ENCODE assay signal across 20 cellular contexts in the genomic region with DNA sequence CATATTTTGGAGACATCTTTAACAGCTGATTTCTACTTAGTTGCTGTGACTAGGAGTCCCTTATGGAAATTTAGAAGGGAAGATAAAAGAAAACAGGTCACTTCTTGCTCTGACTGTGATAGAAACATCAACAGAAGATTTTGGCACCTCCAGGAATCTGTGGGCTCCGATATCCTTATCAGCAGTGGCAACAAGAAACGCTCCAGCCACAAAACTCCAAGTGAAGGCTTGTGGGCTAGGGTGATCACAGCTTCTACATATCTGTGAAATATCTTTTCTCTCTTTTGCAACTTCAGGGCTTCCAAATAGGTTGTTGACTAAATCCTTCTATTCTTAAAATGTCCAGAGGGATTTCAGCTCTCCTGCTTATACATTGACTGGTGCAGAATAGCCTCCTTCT.
"Had no signal": no experiment of that assay in that cellular context is flagged by ENCODE, and none has a peak within 500 bp of the region (broad histone marks: within the 10 kb centered on the region; RNA-seq: fewer than 3 reads in every experiment).

No MANE protein-coding gene starts in this region.

- ATAC-seq: effector memory CD8-positive, alpha-beta T cell; left ventricle myocardium superior; lower lobe of right lung; natural killer cell; pancreas; right lobe of liver had no signal

- H3K27me3 Mint-ChIP-seq: effector memory CD8-positive, alpha-beta T cell had no signal

- H3K27ac Mint-ChIP-seq: effector memory CD8-positive, alpha-beta T cell; natural killer cell had no signal

- H3K36me3 ChIP-seq: lower lobe of right lung, neutrophil, pancreas, right lobe of liver, stomach, thyroid gland, vagina had no signal

- H3K4me3 ChIP-seq: lower lobe of right lung, pancreas, right lobe of liver, stomach, thyroid gland, vagina had no signal

- H3K27ac ChIP-seq: lower lobe of right lung, neutrophil, pancreas, right lobe of liver, stomach, thyroid gland, vagina had no signal

- H3K4me1 Mint-ChIP-seq: natural killer cell had no signal

- H3K4me1 ChIP-seq: lower lobe of right lung, pancreas, right lobe of liver, stomach, thyroid gland, vagina had no signal

- H3K27me3 ChIP-seq: neutrophil, pancreas, right lobe of liver, stomach, thyroid gland, vagina had no signal

- DNase-seq: cortex of kidney; effector memory CD8-positive, alpha-beta T cell; left ventricle myocardium superior; lower lobe of right lung; natural killer cell; pancreas; right lobe of liver; small intestine; stimulated activated CD4-positive, alpha-beta T cell treated with anti-CD3 and anti-CD28 coated beads, Interleukin-15, amount 100 ng/mL, for 24 hours; stimulated activated CD4-positive, alpha-beta T cell treated with anti-CD3 and anti-CD28 coated beads, Interleukin-2, amount 100 ng/mL, for 48 hours; stimulated activated CD8-positive, alpha-beta memory T cell treated with anti-CD3 and anti-CD28 coated beads, Interleukin-4, amount 100 ng/mL, for 48 hours; stimulated activated naive CD4-positive, alpha-beta T cell treated with Interleukin-2 at 50 U/mL for 16 hours; stomach; thyroid gland; trophoblast cell had no signal

- H3K4me3 Mint-ChIP-seq: effector memory CD8-positive, alpha-beta T cell; natural killer cell had no signal

- H3K9me3 ChIP-seq: lower lobe of right lung, neutrophil, pancreas, right lobe of liver, stomach, thyroid gland, vagina had no signal

- FAIRE-seq: endometrium, frontal cortex, keratinocyte, pancreas, small intestine had no signal
